11 cellular contexts compared by ENCODE assay signal in genomic region chr15:67138946-67139855, GRCh38.
DNase-seq lines count a peak whose midpoint lies in the region; ATAC-seq and TF ChIP-seq lines count a peak whose summit lies in the region.
"Had no signal": no experiment of that assay in that cellular context is flagged by ENCODE, and none has a peak within 500 bp of the region (broad histone marks: within the 10 kb centered on the region; RNA-seq: fewer than 3 reads in every experiment).

No MANE protein-coding gene starts in this region.

- no peaks in the 10 kb centered on the region for H3K9me3 ChIP-seq in CD8-positive, alpha-beta T cell (ENCODE audit: low read length)
- no peaks in the 10 kb centered on the region for H3K9me3 ChIP-seq in fibroblast of lung (ENCODE audit: control insufficient read depth, insufficient read depth, low read depth, low read length)

- POLR2A ChIA-PET in CD8-positive, alpha-beta T cell (lab: Charles Lee), result no interaction called here

- no peak overlapping the region for H3K4me3 ChIP-seq in CD8-positive, alpha-beta T cell (ENCODE audit: low read depth, low read length)
- peak overlapping the region; percentile 14 to 49 (median 30) for H3K4me3 ChIP-seq in fibroblast of lung (replicated peaks in 1 of 4; ENCODE audit: control extremely low read depth in 1 of 4, insufficient read depth in 1 of 4, low read depth in 3 of 4, low read length in 4 of 4)
- H3K4me3 ChIP-seq: K562 had no signal

- H3K4me1 Mint-ChIP-seq in CD8-positive, alpha-beta T cell (ENCODE audit: low read depth), result peaks cover 75% of the 10 kb centered on the region
- peaks cover 49% of the 10 kb centered on the region for H3K4me1 Mint-ChIP-seq in progenitor cell of endocrine pancreas (ENCODE audit: low read depth)

- CTCF ChIA-PET in CD8-positive, alpha-beta T cell (lab: Charles Lee), result interaction anchor here (1.0 kb wide), 1 partner anchor 75 kb away, joined by 3 read pairs; no protein-coding TSS in a partner anchor

- peaks cover 33% of the 10 kb centered on the region for H3K4me1 ChIP-seq in CD8-positive, alpha-beta T cell (ENCODE audit: insufficient read depth, low read length)
- peaks cover 80% of the 10 kb centered on the region for H3K4me1 ChIP-seq in fibroblast of lung (ENCODE audit: control insufficient read depth, extremely low read depth, insufficient read depth, low read length)

- no peak for DNase-seq in CD8-positive, alpha-beta T cell
- DNase-seq in NCI-H2171 treated with DMSO at 0.1 percent for 48 hours (lab: John Stamatoyannopoulos, UW) (peak; percentile 77), fibroblast of lung (ENCODE audit: low read depth in 2 of 2) (peak in 1 of 2 donors; percentile 59), progenitor cell of endocrine pancreas (ENCODE audit: low spot score, unreplicated experiment) (no peak), amygdala (lab: John Stamatoyannopoulos, UW) (no peak), NCI-H524 treated with DMSO at 0.1 percent for 48 hours (lab: John Stamatoyannopoulos, UW) (no peak)
- DNase-seq in activated CD4-positive, alpha-beta T cell treated with anti-CD3 and anti-CD28 coated beads for 1 hour, result no peak
- DNase-seq: activated CD4-positive, alpha-beta T cell treated with anti-CD3 and anti-CD28 coated beads, Interleukin-2, amount 50 U/mL, for 48 hours; DMS79 had no signal

- peak overlapping the region; percentile 76 for H3K4me2 ChIP-seq in fibroblast of lung (ENCODE audit: extremely low read depth, insufficient read depth, low read length)

- no peaks in the 10 kb centered on the region for H3K36me3 ChIP-seq in CD8-positive, alpha-beta T cell (ENCODE audit: insufficient read depth, low read length)
- peaks cover 3% of the 10 kb centered on the region for H3K36me3 ChIP-seq in fibroblast of lung (ENCODE audit: control insufficient read depth, insufficient read depth, low read length)

- H3K9me3 Mint-ChIP-seq in CD8-positive, alpha-beta T cell, result no peaks in the 10 kb centered on the region
- no peaks in the 10 kb centered on the region for H3K9me3 Mint-ChIP-seq in progenitor cell of endocrine pancreas (ENCODE audit: low read depth)

- H3K36me3 Mint-ChIP-seq in CD8-positive, alpha-beta T cell, result peaks cover 2% of the 10 kb centered on the region
- H3K36me3 Mint-ChIP-seq in progenitor cell of endocrine pancreas (ENCODE audit: insufficient read depth), result no peaks in the 10 kb centered on the region

- H3K79me2 ChIP-seq in fibroblast of lung (ENCODE audit: control insufficient read depth, insufficient read depth, low read length), result peaks cover 96% of the 10 kb centered on the region

- no peak for ATAC-seq in CD8-positive, alpha-beta T cell
- no peak for ATAC-seq in HG02884 (IDR thresholded peaks at IDR 0.05; ENCODE audit: unreplicated experiment)

- H3K27ac Mint-ChIP-seq in CD8-positive, alpha-beta T cell, result peak overlapping the region; percentile 55
- H3K27ac Mint-ChIP-seq in progenitor cell of endocrine pancreas, result peak overlapping the region; percentile 59

- no peak for TF ChIP-seq CTCF in CD8-positive, alpha-beta T cell (IDR thresholded peaks at IDR 0.05)
- TF ChIP-seq CTCF in fibroblast of lung (conservative IDR thresholded peaks at IDR 0.05 in 1 of 2, IDR thresholded peaks at IDR 0.05 in 1 of 2; ENCODE audit: low read depth in 1 of 2, low read length in 2 of 2) (no peak), progenitor cell of endocrine pancreas (IDR thresholded peaks at IDR 0.05; ENCODE audit: unreplicated experiment) (no peak)

- H4K20me1 ChIP-seq in fibroblast of lung (ENCODE audit: control insufficient read depth, extremely low read depth, insufficient read depth, low read length), result no peaks in the 10 kb centered on the region

- no peak overlapping the region for H3K9ac ChIP-seq in fibroblast of lung (ENCODE audit: insufficient read depth, low read length)

- H2AFZ ChIP-seq in fibroblast of lung (ENCODE audit: low read length), result no peak overlapping the region

- H3K27ac ChIP-seq in CD8-positive, alpha-beta T cell (ENCODE audit: low read depth, low read length), result no peak overlapping the region
- H3K27ac ChIP-seq in fibroblast of lung (ENCODE audit: insufficient read depth, low read length), result peak overlapping the region; percentile 85

- no peaks in the 10 kb centered on the region for H3K27me3 ChIP-seq in CD8-positive, alpha-beta T cell (ENCODE audit: insufficient read depth, low read length)
- no peaks in the 10 kb centered on the region for H3K27me3 ChIP-seq in fibroblast of lung (ENCODE audit: control insufficient read depth, insufficient read depth, low read length)

- intact Hi-C loops in CD8-positive, alpha-beta T cell (cut with DNase I, micrococcal nuclease), result no loop called here

- no peaks in the 10 kb centered on the region for H3K27me3 Mint-ChIP-seq in CD8-positive, alpha-beta T cell (ENCODE audit: low read depth)
- H3K27me3 Mint-ChIP-seq in progenitor cell of endocrine pancreas, result no peaks in the 10 kb centered on the region

- H3K4me3 Mint-ChIP-seq in CD8-positive, alpha-beta T cell, result no peak overlapping the region
- no peak overlapping the region for H3K4me3 Mint-ChIP-seq in progenitor cell of endocrine pancreas (ENCODE audit: low read depth)
